ENCODE assay signal across 10 cellular contexts in the genomic region with DNA sequence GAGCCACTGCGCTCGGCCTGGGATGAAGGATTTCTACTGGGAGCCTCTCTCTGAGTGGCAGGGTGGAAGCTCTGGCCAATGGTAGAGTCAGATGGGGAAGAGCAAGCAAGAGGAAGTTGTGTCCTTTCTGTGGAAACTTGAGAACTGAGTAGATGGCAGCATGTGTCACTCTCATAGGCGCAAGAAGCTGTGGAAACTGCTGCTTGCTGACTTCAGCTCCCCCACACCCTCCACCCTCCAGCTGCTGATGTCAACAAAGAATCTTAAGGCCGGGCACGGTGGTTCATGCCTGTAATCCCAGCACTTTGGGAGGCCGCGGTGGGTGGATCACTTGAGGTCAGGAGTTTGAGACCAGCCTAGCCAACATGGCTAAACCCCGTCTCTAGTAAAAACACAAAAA. TPM values are rescaled to one million over a fixed set of nuclear protein-coding genes. Genes with fewer than 3 reads are reported as not detected.
DNase-seq lines count a peak whose midpoint lies in the region; ATAC-seq, FAIRE-seq and TF ChIP-seq lines count a peak whose summit lies in the region.
"Had no signal": no experiment of that assay in that cellular context is flagged by ENCODE, and none has a peak within 500 bp of the region (broad histone marks: within the 10 kb centered on the region; RNA-seq: fewer than 3 reads in every experiment).

No MANE protein-coding gene starts in this region.

- no peaks in the 10 kb centered on the region for H3K36me3 ChIP-seq in gastrocnemius medialis

- H3K4me3 Mint-ChIP-seq in T-helper 1 cell treated with Interleukin-12 subunit alpha and Interleukin-12 subunit beta and Interleukin-4 antibody, amounts not matched to agents 30 μg/mL and 1 μg/mL, for 36 hours: no peak overlapping the region

- peak overlapping the region; percentile 24 for H3K27ac Mint-ChIP-seq in T-helper 1 cell treated with Interleukin-12 subunit alpha and Interleukin-12 subunit beta and Interleukin-4 antibody, amounts not matched to agents 30 μg/mL and 1 μg/mL, for 36 hours

- peaks cover 3% of the 10 kb centered on the region for H3K36me3 Mint-ChIP-seq in T-helper 1 cell treated with Interleukin-12 subunit alpha and Interleukin-12 subunit beta and Interleukin-4 antibody, amounts not matched to agents 30 μg/mL and 1 μg/mL, for 36 hours (ENCODE audit: low read depth)

- H3K4me3 ChIP-seq in GM12865 (ENCODE audit: low read depth, low read length) (no peak overlapping the region), fibroblast of villous mesenchyme (ENCODE audit: low read depth, low read length) (no peak overlapping the region), gastrocnemius medialis (no peak overlapping the region)

- no peaks in the 10 kb centered on the region for H3K9me3 Mint-ChIP-seq in T-helper 1 cell treated with Interleukin-12 subunit alpha and Interleukin-12 subunit beta and Interleukin-4 antibody, amounts not matched to agents 30 μg/mL and 1 μg/mL, for 36 hours

- ATAC-seq in gastrocnemius medialis (peak in 1 of 2 donors; percentile 68), HG03175 (IDR thresholded peaks at IDR 0.05; ENCODE audit: unreplicated experiment) (no peak)
- ATAC-seq: Panc1 had no signal

- no peaks in the 10 kb centered on the region for H3K4me1 ChIP-seq in gastrocnemius medialis

- H3K27ac ChIP-seq in gastrocnemius medialis: peak overlapping the region in 1 of 4 donors; percentile 21

- DNase-seq in GM12865 (ENCODE audit: low read depth) (peak; percentile 65), fibroblast of villous mesenchyme (ENCODE audit: low read depth) (peak; percentile 68), gastrocnemius medialis (peak; percentile 35 to 49), T-helper 9 cell (no peak), D721Med (ENCODE audit: insufficient read length, low spot score) (no peak), iPS-NIHi11 (ENCODE audit: low spot score) (no peak)

- intact Hi-C loops in gastrocnemius medialis (cut with DNase I; ENCODE audit: low total_unique reads): no loop called here

- in situ Hi-C loops in gastrocnemius medialis (cut with MboI; ENCODE audit: low sequenced_read_pairs in 4 of 4): no loop called here

- peak; percentile 8 to 37 for TF ChIP-seq POLR2A in gastrocnemius medialis (IDR thresholded peaks at IDR 0.05)

- H3K27me3 ChIP-seq in gastrocnemius medialis: no peaks in the 10 kb centered on the region

- H3K4me1 Mint-ChIP-seq in T-helper 1 cell treated with Interleukin-12 subunit alpha and Interleukin-12 subunit beta and Interleukin-4 antibody, amounts not matched to agents 30 μg/mL and 1 μg/mL, for 36 hours (ENCODE audit: low read depth): peaks cover 51% of the 10 kb centered on the region

- H3K27me3 Mint-ChIP-seq in T-helper 1 cell treated with Interleukin-12 subunit alpha and Interleukin-12 subunit beta and Interleukin-4 antibody, amounts not matched to agents 30 μg/mL and 1 μg/mL, for 36 hours (ENCODE audit: low read depth): no peaks in the 10 kb centered on the region

- no peak for FAIRE-seq in D721Med (lab: Jason Lieb, UNC)
- FAIRE-seq: astrocyte had no signal

- H3K9me3 ChIP-seq in gastrocnemius medialis: no peaks in the 10 kb centered on the region

- TF ChIP-seq CTCF in GM12865 (IDR thresholded peaks at IDR 0.05; ENCODE audit: insufficient read depth, low read depth, low read length, missing control alignments) (no peak), fibroblast of villous mesenchyme (IDR thresholded peaks at IDR 0.05; ENCODE audit: insufficient read depth, low read depth, low read length) (no peak), gastrocnemius medialis (IDR thresholded peaks at IDR 0.05 in 4 of 5, conservative IDR thresholded peaks at IDR 0.05 in 1 of 5) (no peak), D721Med (IDR thresholded peaks at IDR 0.05; ENCODE audit: insufficient read depth, missing control alignments) (no peak)

RNA-seq across cellular contexts. Expression of a gene that starts 39.8 kb away (rescaled TPM):
- total RNA-seq in fibroblast of villous mesenchyme (112 and 221 TPM in 2 replicates), gastrocnemius medialis (10 to 100 TPM; 27.1 to 73.1 (median 37.8) TPM)

RNA-seq across cellular contexts. Expression of a gene that starts 59.5 kb away (rescaled TPM):
- total RNA-seq in fibroblast of villous mesenchyme (42.5 and 74.7 TPM in 2 replicates), gastrocnemius medialis (10 to 100 TPM; 24.0 to 41.3 (median 33.9) TPM)

Comparison
In these comparisons a context has a peak if more than half of its experiments do, and no peak if none do; other contexts are left out.
1. DNase-seq: peak in GM12865 (single experiment), fibroblast of villous mesenchyme (single experiment) and gastrocnemius medialis (2 of 2); none in T-helper 9 cell (single experiment), D721Med (single experiment) and iPS-NIHi11 (single experiment).